In the genomic region with DNA sequence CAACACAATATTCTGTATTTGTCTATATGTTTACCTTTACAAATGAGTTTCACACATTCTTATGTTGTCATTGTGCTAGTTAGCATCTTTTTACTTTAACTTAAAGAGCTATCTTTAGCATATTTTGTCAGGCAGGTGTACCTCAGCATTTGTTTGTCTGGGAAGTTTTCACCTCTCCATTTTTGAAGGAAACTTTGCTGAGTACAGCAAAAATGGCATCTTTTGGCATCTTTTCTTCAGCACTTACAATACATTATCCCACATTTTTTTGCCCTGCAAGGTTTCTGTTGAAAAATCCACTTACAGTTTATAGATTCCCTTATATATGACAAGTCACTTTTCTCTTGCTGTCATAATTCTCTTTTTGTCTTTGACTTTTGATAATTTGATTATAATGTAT, we compare ENCODE assay signal across 11 cellular contexts.
"Had no signal": no experiment of that assay in that cellular context is flagged by ENCODE, and none has a peak within 500 bp of the region (broad histone marks: within the 10 kb centered on the region; RNA-seq: fewer than 3 reads in every experiment).

No MANE protein-coding gene starts in this region.

- ATAC-seq: GM23338, HCT116 had no signal

- H3K36me3 ChIP-seq: HAP-1 had no signal

- DNase-seq: GM23248, GOT3, H7, H9, HCEC 1CT, HFFc6 had no signal

- H3K4me3 ChIP-seq: GM23248, GM23338, HAP-1 had no signal

- FAIRE-seq: H1, H54 had no signal

- H3K9me3 ChIP-seq: HAP-1 had no signal

- H3K4me1 ChIP-seq: HAP-1 had no signal

- H3K27ac Mint-ChIP-seq: GM23338, H9, HFFc6 had no signal

- H2AFZ ChIP-seq: GM23248, GM23338 had no signal

- H3K4me2 ChIP-seq: GM23338 had no signal

- H3K27ac ChIP-seq: GM23248 had no signal

- H3K9ac ChIP-seq: GM23248 had no signal
